Comparison of ENCODE assay signal across 8 cellular contexts in the genomic region with DNA sequence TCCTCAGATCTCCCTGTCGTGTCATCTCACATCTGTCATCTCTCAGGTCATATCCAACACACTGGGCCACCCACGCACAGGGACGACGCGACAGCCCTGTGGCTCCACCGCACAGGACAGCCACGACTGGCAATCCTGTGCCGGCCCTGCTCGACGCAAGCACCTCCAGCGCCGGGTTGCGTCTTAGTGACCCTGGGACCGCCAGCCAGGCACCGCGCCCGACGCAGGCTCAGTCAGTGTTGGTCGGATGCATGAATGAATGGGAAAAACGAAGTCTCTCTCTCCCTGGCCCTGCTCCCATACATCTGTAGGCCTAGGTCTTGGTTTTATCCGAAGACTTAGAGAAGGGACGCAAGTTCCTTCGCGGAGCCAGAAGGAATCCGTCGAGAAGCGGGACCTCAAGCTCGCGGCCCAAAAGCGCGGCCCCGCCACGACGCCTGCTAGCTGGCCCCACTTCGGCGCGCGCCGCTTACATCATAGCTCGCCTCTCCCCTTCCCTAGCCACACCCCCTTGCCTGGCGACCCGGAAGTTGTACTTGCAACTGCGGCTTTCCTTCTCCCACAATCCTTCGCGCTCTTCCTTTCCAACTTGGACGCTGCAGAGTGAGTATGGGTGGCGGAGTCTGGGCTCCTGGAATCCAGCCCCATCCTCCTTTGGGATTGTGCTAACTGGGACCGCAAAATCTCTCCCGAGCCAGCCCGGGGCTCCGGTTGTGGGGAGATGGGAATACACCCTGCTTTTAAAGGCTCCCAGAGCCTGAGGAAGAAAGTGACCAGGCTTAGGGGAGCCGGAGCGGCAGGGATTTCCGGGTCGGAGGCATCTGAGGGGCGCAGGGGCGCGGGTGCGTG. TPM values are rescaled to one million over a fixed set of nuclear protein-coding genes. Genes with fewer than 3 reads are reported as not detected.
A peak's percentile ranks its signal among the peaks of the same experiment; 100 is the strongest.
DNase-seq lines count a peak whose midpoint lies in the region; ATAC-seq and TF ChIP-seq lines count a peak whose summit lies in the region.

A gene (plus strand): TSS at position 577 of the 849 bp plus-strand sequence. CDS start 413 bp downstream, outside the sequence.

- H3K4me2 ChIP-seq in fibroblast of lung (ENCODE audit: extremely low read depth, insufficient read depth, low read length), result peak within 1 kb of the TSS; percentile 86

- POLR2A ChIA-PET in RWPE1 (lab: Yijun Ruan, JAX; ENCODE audit: low non-redundant PET), result interaction anchor here (0.6 to 1.3 kb wide), 5 partner anchors 55 to 1107 kb away, joined by 3 to 6 read pairs (median 3); no protein-coding TSS in a partner anchor
- POLR2A ChIA-PET in naive thymus-derived CD4-positive, alpha-beta T cell (lab: Charles Lee), result interaction anchor here (0.5 to 2.4 kb wide), 23 partner anchors 11 to 585 kb away, joined by 3 to 22 read pairs (median 3); a partner anchor contains a TSS

- H3K4me1 ChIP-seq in fibroblast of lung (ENCODE audit: control insufficient read depth, extremely low read depth, insufficient read depth, low read length), result peaks cover 12% of the 10 kb centered on the region
- peaks cover 16 to 18% of the 10 kb centered on the region in 2 donors for H3K4me1 ChIP-seq in naive thymus-derived CD4-positive, alpha-beta T cell (ENCODE audit: control insufficient read depth in 2 of 2, insufficient read depth in 2 of 2, low read length in 2 of 2)

- TF ChIP-seq CTCF in LNCaP clone FGC (IDR thresholded peaks at IDR 0.05; ENCODE audit: control insufficient read depth, extremely low read depth, insufficient read depth) (no peak), RWPE1 (conservative IDR thresholded peaks at IDR 0.05; ENCODE audit: low read depth) (no peak), fibroblast of lung (conservative IDR thresholded peaks at IDR 0.05 in 1 of 2, IDR thresholded peaks at IDR 0.05 in 1 of 2; ENCODE audit: low read depth in 1 of 2, low read length in 2 of 2) (no peak)

- H4K20me1 ChIP-seq in fibroblast of lung (ENCODE audit: control insufficient read depth, extremely low read depth, insufficient read depth, low read length), result no peaks in the 10 kb centered on the region

- H3K9me3 Mint-ChIP-seq in activated T-helper 17 cell treated with anti-CD3 and anti-CD28 coated beads, Interleukin-2, amount 50 U/mL, for 72 hours, result peaks cover 3% of the 10 kb centered on the region
- H3K9me3 Mint-ChIP-seq in naive thymus-derived CD4-positive, alpha-beta T cell, result peaks cover 0 to 3% (median 0%) of the 10 kb centered on the region in 11 donors
- peaks cover 3 to 5% of the 10 kb centered on the region in 2 donors for H3K9me3 Mint-ChIP-seq in stimulated activated naive B cell treated with anti-CD40 and anti-IgM and Interleukin-4, amounts not matched to agents 10 μg/mL and 1 μg/mL and 100 μg/mL, for 72 hours

- intact Hi-C loops in naive thymus-derived CD4-positive, alpha-beta T cell (cut with micrococcal nuclease), result loop anchor here (1.0 to 10.0 kb wide), 15 partner anchors 149 to 1665 kb away; a partner anchor contains a TSS

- no peaks in the 10 kb centered on the region for H3K27me3 Mint-ChIP-seq in activated T-helper 17 cell treated with anti-CD3 and anti-CD28 coated beads, Interleukin-2, amount 50 U/mL, for 72 hours
- H3K27me3 Mint-ChIP-seq in naive thymus-derived CD4-positive, alpha-beta T cell, result peaks cover 0 to 5% (median 0%) of the 10 kb centered on the region in 5 donors
- peaks cover 0 to 5% of the 10 kb centered on the region in 2 donors for H3K27me3 Mint-ChIP-seq in stimulated activated naive B cell treated with anti-CD40 and anti-IgM and Interleukin-4, amounts not matched to agents 10 μg/mL and 1 μg/mL and 100 μg/mL, for 72 hours

- peak within 1 kb of the TSS; percentile 94 for H2AFZ ChIP-seq in fibroblast of lung (ENCODE audit: low read length)

- H3K27me3 ChIP-seq in fibroblast of lung (ENCODE audit: control insufficient read depth, insufficient read depth, low read length), result no peaks in the 10 kb centered on the region
- no peaks in the 10 kb centered on the region for H3K27me3 ChIP-seq in naive thymus-derived CD4-positive, alpha-beta T cell (ENCODE audit: control insufficient read depth in 2 of 2, insufficient read depth in 2 of 2, low read length in 2 of 2)

- H3K79me2 ChIP-seq in fibroblast of lung (ENCODE audit: control insufficient read depth, insufficient read depth, low read length), result peaks cover 37% of the 10 kb centered on the region

- H3K36me3 ChIP-seq in fibroblast of lung (ENCODE audit: control insufficient read depth, insufficient read depth, low read length), result peaks cover 14% of the 10 kb centered on the region
- H3K36me3 ChIP-seq in naive thymus-derived CD4-positive, alpha-beta T cell (ENCODE audit: control insufficient read depth in 2 of 3, insufficient read depth in 3 of 3, low read length in 3 of 3), result peaks cover 23 to 41% (median 27%) of the 10 kb centered on the region in 3 experiments

- H3K4me3 Mint-ChIP-seq in activated T-helper 17 cell treated with anti-CD3 and anti-CD28 coated beads, Interleukin-2, amount 50 U/mL, for 72 hours, result peak within 1 kb of the TSS; percentile 100
- H3K4me3 Mint-ChIP-seq in naive thymus-derived CD4-positive, alpha-beta T cell, result peak within 1 kb of the TSS; percentile 91 to 99 (median 95)
- peak within 1 kb of the TSS; percentile 87 to 98 for H3K4me3 Mint-ChIP-seq in stimulated activated naive B cell treated with anti-CD40 and anti-IgM and Interleukin-4, amounts not matched to agents 10 μg/mL and 1 μg/mL and 100 μg/mL, for 72 hours

- DNase-seq in Daoy (ENCODE audit: low read depth) (peak; percentile 98), GOT3 (lab: John Stamatoyannopoulos, UW) (peak; percentile 72), LNCaP clone FGC (ENCODE audit: low read depth) (peak; percentile 89), RWPE1 (ENCODE audit: low spot score) (peak; percentile 99), fibroblast of lung (ENCODE audit: low read depth in 2 of 2) (peak; percentile 98)
- peak; percentile 86 to 97 (median 95) for DNase-seq in naive thymus-derived CD4-positive, alpha-beta T cell
- DNase-seq in stimulated activated naive B cell treated with anti-CD40 and anti-IgM and Interleukin-4, amounts not matched to agents 10 μg/mL and 1 μg/mL and 100 μg/mL, for 72 hours, result peak; percentile 93

- H3K36me3 Mint-ChIP-seq in activated T-helper 17 cell treated with anti-CD3 and anti-CD28 coated beads, Interleukin-2, amount 50 U/mL, for 72 hours (ENCODE audit: low read depth), result peaks cover 54% of the 10 kb centered on the region
- peaks cover 14 to 45% (median 34%) of the 10 kb centered on the region in 5 donors for H3K36me3 Mint-ChIP-seq in naive thymus-derived CD4-positive, alpha-beta T cell
- H3K36me3 Mint-ChIP-seq in stimulated activated naive B cell treated with anti-CD40 and anti-IgM and Interleukin-4, amounts not matched to agents 10 μg/mL and 1 μg/mL and 100 μg/mL, for 72 hours, result peaks cover 39 to 51% of the 10 kb centered on the region in 2 donors

- peak within 1 kb of the TSS; percentile 93 for H3K9ac ChIP-seq in fibroblast of lung (ENCODE audit: insufficient read depth, low read length)

- CTCF ChIA-PET in RWPE1 (lab: Yijun Ruan, JAX), result interaction anchor here (0.7 to 1.8 kb wide), 2 partner anchors 11 to 581 kb away, joined by 3 to 7 read pairs; no protein-coding TSS in a partner anchor
- CTCF ChIA-PET in naive thymus-derived CD4-positive, alpha-beta T cell (lab: Charles Lee), result interaction anchor here (0.6 to 1.5 kb wide), 7 partner anchors 7 to 740 kb away, joined by 3 to 8 read pairs (median 3); no protein-coding TSS in a partner anchor

- H3K27ac ChIP-seq in RWPE1 (peak within 1 kb of the TSS; percentile 83), fibroblast of lung (ENCODE audit: insufficient read depth, low read length) (peak within 1 kb of the TSS; percentile 89)
- H3K27ac ChIP-seq in naive thymus-derived CD4-positive, alpha-beta T cell (ENCODE audit: low read depth, low read length), result peak within 1 kb of the TSS; percentile 86

- H3K9me3 ChIP-seq in fibroblast of lung (ENCODE audit: control insufficient read depth, insufficient read depth, low read depth, low read length), result no peaks in the 10 kb centered on the region
- H3K9me3 ChIP-seq in naive thymus-derived CD4-positive, alpha-beta T cell (ENCODE audit: control insufficient read depth in 2 of 3, low read length in 3 of 3), result no peaks in the 10 kb centered on the region

- H3K4me1 Mint-ChIP-seq in activated T-helper 17 cell treated with anti-CD3 and anti-CD28 coated beads, Interleukin-2, amount 50 U/mL, for 72 hours, result peaks cover 40% of the 10 kb centered on the region
- peaks cover 32 to 48% (median 44%) of the 10 kb centered on the region in 7 donors for H3K4me1 Mint-ChIP-seq in naive thymus-derived CD4-positive, alpha-beta T cell
- peaks cover 31 to 45% of the 10 kb centered on the region in 2 donors for H3K4me1 Mint-ChIP-seq in stimulated activated naive B cell treated with anti-CD40 and anti-IgM and Interleukin-4, amounts not matched to agents 10 μg/mL and 1 μg/mL and 100 μg/mL, for 72 hours

- peak; percentile 96 for ATAC-seq in activated T-helper 17 cell treated with anti-CD3 and anti-CD28 coated beads, Interleukin-2, amount 50 U/mL, for 72 hours (replicated peaks)
- ATAC-seq in naive thymus-derived CD4-positive, alpha-beta T cell, result peak; percentile 99
- peak; percentile 95 to 97 for ATAC-seq in stimulated activated naive B cell treated with anti-CD40 and anti-IgM and Interleukin-4, amounts not matched to agents 10 μg/mL and 1 μg/mL and 100 μg/mL, for 72 hours (replicated peaks)

- H3K4me3 ChIP-seq in LNCaP clone FGC (ENCODE audit: low read depth, low read length), result peak within 1 kb of the TSS; percentile 98
- peak within 1 kb of the TSS; percentile 83 to 98 (median 92) for H3K4me3 ChIP-seq in fibroblast of lung (replicated peaks in 1 of 4; ENCODE audit: control extremely low read depth in 1 of 4, insufficient read depth in 1 of 4, low read depth in 3 of 4, low read length in 4 of 4)
- H3K4me3 ChIP-seq in naive thymus-derived CD4-positive, alpha-beta T cell (ENCODE audit: low read length), result peak within 1 kb of the TSS; percentile 93

- peak within 1 kb of the TSS; percentile 99 for H3K27ac Mint-ChIP-seq in activated T-helper 17 cell treated with anti-CD3 and anti-CD28 coated beads, Interleukin-2, amount 50 U/mL, for 72 hours
- peak within 1 kb of the TSS; percentile 88 to 99 (median 98) for H3K27ac Mint-ChIP-seq in naive thymus-derived CD4-positive, alpha-beta T cell
- H3K27ac Mint-ChIP-seq in stimulated activated naive B cell treated with anti-CD40 and anti-IgM and Interleukin-4, amounts not matched to agents 10 μg/mL and 1 μg/mL and 100 μg/mL, for 72 hours, result peak within 1 kb of the TSS; percentile 99

RNA-seq across cellular contexts. Expression of the gene that starts here (rescaled TPM):
- total RNA-seq in Daoy (2014; rRNA removed; shearing (Covaris generic)), result 1,064 and 1,199 TPM in 2 replicates
- total RNA-seq in activated T-helper 17 cell treated with anti-CD3 and anti-CD28 coated beads, Interleukin-2, amount 50 U/mL, for 72 hours, result 1,000 to 10,000 TPM; 1,159 to 1,593 TPM
- total RNA-seq in fibroblast of lung, result 1,159 and 1,348 TPM in 2 replicates
- 2,177 and 2,636 TPM in 2 replicates for polyA plus RNA-seq in fibroblast of lung
- polyA plus RNA-seq in fibroblast of lung (2012), result 2,504 and 3,434 TPM in 2 replicates
- 260 and 319 TPM in 2 replicates for polyA minus RNA-seq in fibroblast of lung (ENCODE audit: low replicate concordance)
- total RNA-seq in naive thymus-derived CD4-positive, alpha-beta T cell, result 1,000 to 10,000 TPM; 1,182 to 2,835 (median 2,548) TPM
- polyA plus RNA-seq in naive thymus-derived CD4-positive, alpha-beta T cell, result 1,000 to 10,000 TPM; 6,467 to 8,686 TPM

Comparison
In these comparisons a context has a peak if more than half of its experiments do, and no peak if none do; other contexts are left out.
1. Peak in every context shown above with its lines: DNase-seq, ATAC-seq, H3K4me3 ChIP-seq and H3K27ac ChIP-seq.